1 cellular context compared by ENCODE assay signal in the genomic region with DNA sequence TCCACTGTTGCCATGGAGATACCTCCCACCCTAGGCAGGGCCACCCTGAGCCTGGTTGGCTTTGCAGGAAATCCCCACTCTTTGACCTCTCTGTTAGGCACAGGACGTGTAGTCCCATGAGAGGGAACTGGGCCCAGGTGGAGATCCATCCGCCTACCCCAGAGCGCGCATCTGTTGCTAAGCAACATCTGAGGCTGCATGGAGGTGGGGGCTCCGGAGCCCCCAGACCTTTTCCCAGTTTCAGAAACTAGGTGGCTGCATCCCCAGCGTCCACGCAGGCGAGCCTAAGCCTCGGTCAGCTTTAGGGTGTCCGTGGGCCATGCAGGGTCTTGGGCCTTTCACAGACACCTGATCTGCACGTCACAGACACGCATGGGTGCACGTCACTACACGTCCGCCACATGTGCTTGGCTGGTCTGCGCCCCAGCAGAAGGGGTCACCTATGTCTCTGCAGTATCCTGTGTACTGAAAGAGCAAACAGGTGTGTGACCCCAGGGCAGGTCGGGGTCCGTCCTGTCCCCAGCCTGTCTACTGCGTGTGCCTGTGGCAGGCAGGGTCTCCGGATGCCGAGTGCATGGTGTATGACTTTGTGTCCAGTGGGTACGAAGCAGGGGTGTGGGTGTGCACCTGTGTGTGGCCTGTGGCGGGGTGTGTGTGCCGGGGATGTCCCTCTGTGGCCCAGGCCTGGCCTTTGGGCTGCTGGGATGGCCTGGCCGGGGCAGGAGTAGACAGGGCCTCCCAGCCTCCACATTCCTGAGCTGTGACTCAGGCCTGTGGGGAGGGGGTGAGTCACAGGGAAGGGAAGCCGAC.
TF ChIP-seq lines count a peak whose summit lies in the region.

No MANE protein-coding gene starts in this region.

TF ChIP-seq in HepG2, 621 proteins besides CTCF, POLR2A, EP300 and RAD21 (continued from another document and continues in another):
- TF ChIP-seq, protein P1, sequence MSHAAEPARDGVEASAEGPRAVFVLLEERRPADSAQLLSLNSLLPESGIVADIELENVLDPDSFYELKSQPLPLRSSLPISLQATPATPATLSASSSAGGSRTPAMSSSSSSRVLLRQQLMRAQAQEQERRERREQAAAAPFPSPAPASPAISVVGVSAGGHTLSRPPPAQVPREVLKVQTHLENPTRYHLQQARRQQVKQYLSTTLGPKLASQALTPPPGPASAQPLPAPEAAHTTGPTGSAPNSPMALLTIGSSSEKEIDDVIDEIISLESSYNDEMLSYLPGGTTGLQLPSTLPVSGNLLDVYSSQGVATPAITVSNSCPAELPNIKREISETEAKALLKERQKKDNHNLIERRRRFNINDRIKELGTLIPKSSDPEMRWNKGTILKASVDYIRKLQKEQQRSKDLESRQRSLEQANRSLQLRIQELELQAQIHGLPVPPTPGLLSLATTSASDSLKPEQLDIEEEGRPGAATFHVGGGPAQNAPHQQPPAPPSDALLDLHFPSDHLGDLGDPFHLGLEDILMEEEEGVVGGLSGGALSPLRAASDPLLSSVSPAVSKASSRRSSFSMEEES (CRISPR knock-in tag; IDR thresholded peaks at IDR 0.05), result no peak
- TF ChIP-seq, protein P2, sequence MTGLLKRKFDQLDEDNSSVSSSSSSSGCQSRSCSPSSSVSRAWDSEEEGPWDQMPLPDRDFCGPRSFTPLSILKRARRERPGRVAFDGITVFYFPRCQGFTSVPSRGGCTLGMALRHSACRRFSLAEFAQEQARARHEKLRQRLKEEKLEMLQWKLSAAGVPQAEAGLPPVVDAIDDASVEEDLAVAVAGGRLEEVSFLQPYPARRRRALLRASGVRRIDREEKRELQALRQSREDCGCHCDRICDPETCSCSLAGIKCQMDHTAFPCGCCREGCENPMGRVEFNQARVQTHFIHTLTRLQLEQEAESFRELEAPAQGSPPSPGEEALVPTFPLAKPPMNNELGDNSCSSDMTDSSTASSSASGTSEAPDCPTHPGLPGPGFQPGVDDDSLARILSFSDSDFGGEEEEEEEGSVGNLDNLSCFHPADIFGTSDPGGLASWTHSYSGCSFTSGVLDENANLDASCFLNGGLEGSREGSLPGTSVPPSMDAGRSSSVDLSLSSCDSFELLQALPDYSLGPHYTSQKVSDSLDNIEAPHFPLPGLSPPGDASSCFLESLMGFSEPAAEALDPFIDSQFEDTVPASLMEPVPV (CRISPR knock-in tag; IDR thresholded peaks at IDR 0.05), result no peak
- TF ChIP-seq SNAPC2 (CRISPR knock-in tag; IDR thresholded peaks at IDR 0.05), result no peak
- no peak for TF ChIP-seq ATM (IDR thresholded peaks at IDR 0.05; ENCODE audit: borderline replicate concordance)
- TF ChIP-seq ZNF670 (CRISPR knock-in tag; IDR thresholded peaks at IDR 0.05; ENCODE audit: borderline replicate concordance), result no peak
- TF ChIP-seq, protein P3, sequence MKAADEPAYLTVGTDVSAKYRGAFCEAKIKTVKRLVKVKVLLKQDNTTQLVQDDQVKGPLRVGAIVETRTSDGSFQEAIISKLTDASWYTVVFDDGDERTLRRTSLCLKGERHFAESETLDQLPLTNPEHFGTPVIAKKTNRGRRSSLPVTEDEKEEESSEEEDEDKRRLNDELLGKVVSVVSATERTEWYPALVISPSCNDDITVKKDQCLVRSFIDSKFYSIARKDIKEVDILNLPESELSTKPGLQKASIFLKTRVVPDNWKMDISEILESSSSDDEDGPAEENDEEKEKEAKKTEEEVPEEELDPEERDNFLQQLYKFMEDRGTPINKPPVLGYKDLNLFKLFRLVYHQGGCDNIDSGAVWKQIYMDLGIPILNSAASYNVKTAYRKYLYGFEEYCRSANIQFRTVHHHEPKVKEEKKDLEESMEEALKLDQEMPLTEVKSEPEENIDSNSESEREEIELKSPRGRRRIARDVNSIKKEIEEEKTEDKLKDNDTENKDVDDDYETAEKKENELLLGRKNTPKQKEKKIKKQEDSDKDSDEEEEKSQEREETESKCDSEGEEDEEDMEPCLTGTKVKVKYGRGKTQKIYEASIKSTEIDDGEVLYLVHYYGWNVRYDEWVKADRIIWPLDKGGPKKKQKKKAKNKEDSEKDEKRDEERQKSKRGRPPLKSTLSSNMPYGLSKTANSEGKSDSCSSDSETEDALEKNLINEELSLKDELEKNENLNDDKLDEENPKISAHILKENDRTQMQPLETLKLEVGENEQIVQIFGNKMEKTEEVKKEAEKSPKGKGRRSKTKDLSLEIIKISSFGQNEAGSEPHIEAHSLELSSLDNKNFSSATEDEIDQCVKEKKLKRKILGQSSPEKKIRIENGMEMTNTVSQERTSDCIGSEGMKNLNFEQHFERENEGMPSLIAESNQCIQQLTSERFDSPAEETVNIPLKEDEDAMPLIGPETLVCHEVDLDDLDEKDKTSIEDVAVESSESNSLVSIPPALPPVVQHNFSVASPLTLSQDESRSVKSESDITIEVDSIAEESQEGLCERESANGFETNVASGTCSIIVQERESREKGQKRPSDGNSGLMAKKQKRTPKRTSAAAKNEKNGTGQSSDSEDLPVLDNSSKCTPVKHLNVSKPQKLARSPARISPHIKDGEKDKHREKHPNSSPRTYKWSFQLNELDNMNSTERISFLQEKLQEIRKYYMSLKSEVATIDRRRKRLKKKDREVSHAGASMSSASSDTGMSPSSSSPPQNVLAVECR (CRISPR knock-in tag; IDR thresholded peaks at IDR 0.05; ENCODE audit: borderline replicate concordance), result no peak; the same call in 1 of the 2 replicates
- TF ChIP-seq ZNF383 (CRISPR knock-in tag; IDR thresholded peaks at IDR 0.05; ENCODE audit: borderline replicate concordance), result no peak
- TF ChIP-seq KDM1A (CRISPR knock-in tag; IDR thresholded peaks at IDR 0.05), result peak; percentile 80; the same call in 1 of the 2 replicates
- TF ChIP-seq HDAC2 (CRISPR knock-in tag; IDR thresholded peaks at IDR 0.05), result peak; percentile 74; the same call in 1 of the 2 replicates
- TF ChIP-seq BHLHE40 (IDR thresholded peaks at IDR 0.05; ENCODE audit: low read length), result peak; percentile 59
- no peak for TF ChIP-seq ZNF775 (CRISPR knock-in tag; IDR thresholded peaks at IDR 0.05; ENCODE audit: borderline replicate concordance)
- no peak for TF ChIP-seq ZBTB42 (CRISPR knock-in tag; IDR thresholded peaks at IDR 0.05)
- no peak for TF ChIP-seq ZNF598 (CRISPR knock-in tag; IDR thresholded peaks at IDR 0.05; ENCODE audit: borderline replicate concordance)
- no peak for TF ChIP-seq NFRKB (IDR thresholded peaks at IDR 0.05)
- 0 out of 2 replicates have a peak, but pooled peaks have one; percentile 28 for TF ChIP-seq KMT2B (CRISPR knock-in tag; IDR thresholded peaks at IDR 0.05)
- TF ChIP-seq, protein P4, sequence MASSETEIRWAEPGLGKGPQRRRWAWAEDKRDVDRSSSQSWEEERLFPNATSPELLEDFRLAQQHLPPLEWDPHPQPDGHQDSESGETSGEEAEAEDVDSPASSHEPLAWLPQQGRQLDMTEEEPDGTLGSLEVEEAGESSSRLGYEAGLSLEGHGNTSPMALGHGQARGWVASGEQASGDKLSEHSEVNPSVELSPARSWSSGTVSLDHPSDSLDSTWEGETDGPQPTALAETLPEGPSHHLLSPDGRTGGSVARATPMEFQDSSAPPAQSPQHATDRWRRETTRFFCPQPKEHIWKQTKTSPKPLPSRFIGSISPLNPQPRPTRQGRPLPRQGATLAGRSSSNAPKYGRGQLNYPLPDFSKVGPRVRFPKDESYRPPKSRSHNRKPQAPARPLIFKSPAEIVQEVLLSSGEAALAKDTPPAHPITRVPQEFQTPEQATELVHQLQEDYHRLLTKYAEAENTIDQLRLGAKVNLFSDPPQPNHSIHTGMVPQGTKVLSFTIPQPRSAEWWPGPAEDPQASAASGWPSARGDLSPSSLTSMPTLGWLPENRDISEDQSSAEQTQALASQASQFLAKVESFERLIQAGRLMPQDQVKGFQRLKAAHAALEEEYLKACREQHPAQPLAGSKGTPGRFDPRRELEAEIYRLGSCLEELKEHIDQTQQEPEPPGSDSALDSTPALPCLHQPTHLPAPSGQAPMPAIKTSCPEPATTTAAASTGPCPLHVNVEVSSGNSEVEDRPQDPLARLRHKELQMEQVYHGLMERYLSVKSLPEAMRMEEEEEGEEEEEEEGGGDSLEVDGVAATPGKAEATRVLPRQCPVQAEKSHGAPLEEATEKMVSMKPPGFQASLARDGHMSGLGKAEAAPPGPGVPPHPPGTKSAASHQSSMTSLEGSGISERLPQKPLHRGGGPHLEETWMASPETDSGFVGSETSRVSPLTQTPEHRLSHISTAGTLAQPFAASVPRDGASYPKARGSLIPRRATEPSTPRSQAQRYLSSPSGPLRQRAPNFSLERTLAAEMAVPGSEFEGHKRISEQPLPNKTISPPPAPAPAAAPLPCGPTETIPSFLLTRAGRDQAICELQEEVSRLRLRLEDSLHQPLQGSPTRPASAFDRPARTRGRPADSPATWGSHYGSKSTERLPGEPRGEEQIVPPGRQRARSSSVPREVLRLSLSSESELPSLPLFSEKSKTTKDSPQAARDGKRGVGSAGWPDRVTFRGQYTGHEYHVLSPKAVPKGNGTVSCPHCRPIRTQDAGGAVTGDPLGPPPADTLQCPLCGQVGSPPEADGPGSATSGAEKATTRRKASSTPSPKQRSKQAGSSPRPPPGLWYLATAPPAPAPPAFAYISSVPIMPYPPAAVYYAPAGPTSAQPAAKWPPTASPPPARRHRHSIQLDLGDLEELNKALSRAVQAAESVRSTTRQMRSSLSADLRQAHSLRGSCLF (CRISPR knock-in tag; IDR thresholded peaks at IDR 0.05; ENCODE audit: borderline replicate concordance), result no peak
- no peak; the same call in 1 of the 2 replicates for TF ChIP-seq NR2C2 (CRISPR knock-in tag; IDR thresholded peaks at IDR 0.05; ENCODE audit: borderline replicate concordance)
- TF ChIP-seq, protein P5, sequence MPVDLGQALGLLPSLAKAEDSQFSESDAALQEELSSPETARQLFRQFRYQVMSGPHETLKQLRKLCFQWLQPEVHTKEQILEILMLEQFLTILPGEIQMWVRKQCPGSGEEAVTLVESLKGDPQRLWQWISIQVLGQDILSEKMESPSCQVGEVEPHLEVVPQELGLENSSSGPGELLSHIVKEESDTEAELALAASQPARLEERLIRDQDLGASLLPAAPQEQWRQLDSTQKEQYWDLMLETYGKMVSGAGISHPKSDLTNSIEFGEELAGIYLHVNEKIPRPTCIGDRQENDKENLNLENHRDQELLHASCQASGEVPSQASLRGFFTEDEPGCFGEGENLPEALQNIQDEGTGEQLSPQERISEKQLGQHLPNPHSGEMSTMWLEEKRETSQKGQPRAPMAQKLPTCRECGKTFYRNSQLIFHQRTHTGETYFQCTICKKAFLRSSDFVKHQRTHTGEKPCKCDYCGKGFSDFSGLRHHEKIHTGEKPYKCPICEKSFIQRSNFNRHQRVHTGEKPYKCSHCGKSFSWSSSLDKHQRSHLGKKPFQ (CRISPR knock-in tag; IDR thresholded peaks at IDR 0.05; ENCODE audit: insufficient replicate concordance), result no peak
- TF ChIP-seq POGZ (CRISPR knock-in tag; IDR thresholded peaks at IDR 0.05), result no peak
- TF ChIP-seq, protein P6, sequence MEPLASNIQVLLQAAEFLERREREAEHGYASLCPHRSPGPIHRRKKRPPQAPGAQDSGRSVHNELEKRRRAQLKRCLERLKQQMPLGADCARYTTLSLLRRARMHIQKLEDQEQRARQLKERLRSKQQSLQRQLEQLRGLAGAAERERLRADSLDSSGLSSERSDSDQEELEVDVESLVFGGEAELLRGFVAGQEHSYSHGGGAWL (CRISPR knock-in tag; IDR thresholded peaks at IDR 0.05), result no peak
- TF ChIP-seq ZSCAN25 (CRISPR knock-in tag; IDR thresholded peaks at IDR 0.05), result peak; percentile 83
- no peak for TF ChIP-seq ZNF282 (IDR thresholded peaks at IDR 0.05; ENCODE audit: partially characterized antibody)
- TF ChIP-seq SPEN (CRISPR knock-in tag; IDR thresholded peaks at IDR 0.05; ENCODE audit: low read depth), result peak; percentile 72
- TF ChIP-seq, protein P7, sequence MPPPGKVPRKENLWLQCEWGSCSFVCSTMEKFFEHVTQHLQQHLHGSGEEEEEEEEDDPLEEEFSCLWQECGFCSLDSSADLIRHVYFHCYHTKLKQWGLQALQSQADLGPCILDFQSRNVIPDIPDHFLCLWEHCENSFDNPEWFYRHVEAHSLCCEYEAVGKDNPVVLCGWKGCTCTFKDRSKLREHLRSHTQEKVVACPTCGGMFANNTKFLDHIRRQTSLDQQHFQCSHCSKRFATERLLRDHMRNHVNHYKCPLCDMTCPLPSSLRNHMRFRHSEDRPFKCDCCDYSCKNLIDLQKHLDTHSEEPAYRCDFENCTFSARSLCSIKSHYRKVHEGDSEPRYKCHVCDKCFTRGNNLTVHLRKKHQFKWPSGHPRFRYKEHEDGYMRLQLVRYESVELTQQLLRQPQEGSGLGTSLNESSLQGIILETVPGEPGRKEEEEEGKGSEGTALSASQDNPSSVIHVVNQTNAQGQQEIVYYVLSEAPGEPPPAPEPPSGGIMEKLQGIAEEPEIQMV (CRISPR knock-in tag; IDR thresholded peaks at IDR 0.05; ENCODE audit: low read depth), result no peak
- peak; percentile 60; the same call in 1 of the 2 replicates for TF ChIP-seq ZIK1 (CRISPR knock-in tag; IDR thresholded peaks at IDR 0.05; ENCODE audit: borderline replicate concordance, low read depth)
- TF ChIP-seq ZFP90 (CRISPR knock-in tag; IDR thresholded peaks at IDR 0.05; ENCODE audit: borderline replicate concordance), result no peak
- TF ChIP-seq, protein P8, sequence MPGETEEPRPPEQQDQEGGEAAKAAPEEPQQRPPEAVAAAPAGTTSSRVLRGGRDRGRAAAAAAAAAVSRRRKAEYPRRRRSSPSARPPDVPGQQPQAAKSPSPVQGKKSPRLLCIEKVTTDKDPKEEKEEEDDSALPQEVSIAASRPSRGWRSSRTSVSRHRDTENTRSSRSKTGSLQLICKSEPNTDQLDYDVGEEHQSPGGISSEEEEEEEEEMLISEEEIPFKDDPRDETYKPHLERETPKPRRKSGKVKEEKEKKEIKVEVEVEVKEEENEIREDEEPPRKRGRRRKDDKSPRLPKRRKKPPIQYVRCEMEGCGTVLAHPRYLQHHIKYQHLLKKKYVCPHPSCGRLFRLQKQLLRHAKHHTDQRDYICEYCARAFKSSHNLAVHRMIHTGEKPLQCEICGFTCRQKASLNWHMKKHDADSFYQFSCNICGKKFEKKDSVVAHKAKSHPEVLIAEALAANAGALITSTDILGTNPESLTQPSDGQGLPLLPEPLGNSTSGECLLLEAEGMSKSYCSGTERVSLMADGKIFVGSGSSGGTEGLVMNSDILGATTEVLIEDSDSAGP (CRISPR knock-in tag; IDR thresholded peaks at IDR 0.05; ENCODE audit: borderline replicate concordance), result no peak; the same call in 1 of the 2 replicates
- no peak for TF ChIP-seq ZNF616 (CRISPR knock-in tag; IDR thresholded peaks at IDR 0.05; ENCODE audit: low read depth)
- no peak for TF ChIP-seq POLR2AphosphoS2 (IDR thresholded peaks at IDR 0.05; ENCODE audit: low read depth, low read length)
- TF ChIP-seq EEA1 (CRISPR knock-in tag; IDR thresholded peaks at IDR 0.05; ENCODE audit: borderline replicate concordance), result no peak
- TF ChIP-seq MIXL1 (CRISPR knock-in tag; IDR thresholded peaks at IDR 0.05), result no peak
- TF ChIP-seq ZNF326 (CRISPR knock-in tag; IDR thresholded peaks at IDR 0.05; ENCODE audit: borderline replicate concordance), result no peak
- TF ChIP-seq NFYB (CRISPR knock-in tag; IDR thresholded peaks at IDR 0.05), result no peak
- no peak for TF ChIP-seq ZSCAN29 (CRISPR knock-in tag; conservative IDR thresholded peaks at IDR 0.05)
- TF ChIP-seq RARA (CRISPR knock-in tag; IDR thresholded peaks at IDR 0.05), result peak; percentile 91
- TF ChIP-seq ATAD3A (CRISPR knock-in tag; IDR thresholded peaks at IDR 0.05), result no peak
- TF ChIP-seq, protein P9, sequence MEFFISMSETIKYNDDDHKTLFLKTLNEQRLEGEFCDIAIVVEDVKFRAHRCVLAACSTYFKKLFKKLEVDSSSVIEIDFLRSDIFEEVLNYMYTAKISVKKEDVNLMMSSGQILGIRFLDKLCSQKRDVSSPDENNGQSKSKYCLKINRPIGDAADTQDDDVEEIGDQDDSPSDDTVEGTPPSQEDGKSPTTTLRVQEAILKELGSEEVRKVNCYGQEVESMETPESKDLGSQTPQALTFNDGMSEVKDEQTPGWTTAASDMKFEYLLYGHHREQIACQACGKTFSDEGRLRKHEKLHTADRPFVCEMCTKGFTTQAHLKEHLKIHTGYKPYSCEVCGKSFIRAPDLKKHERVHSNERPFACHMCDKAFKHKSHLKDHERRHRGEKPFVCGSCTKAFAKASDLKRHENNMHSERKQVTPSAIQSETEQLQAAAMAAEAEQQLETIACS (CRISPR knock-in tag; IDR thresholded peaks at IDR 0.05), result no peak
- TF ChIP-seq ZBTB1 (CRISPR knock-in tag; IDR thresholded peaks at IDR 0.05; ENCODE audit: borderline replicate concordance), result no peak
- no peak for TF ChIP-seq MYNN (CRISPR knock-in tag; IDR thresholded peaks at IDR 0.05; ENCODE audit: low read depth)
